In genomic region chr5:68252678-68253520, GRCh38 we compare ENCODE assay signal across 8 cellular contexts. TPM values are rescaled to one million over a fixed set of nuclear protein-coding genes. Genes with fewer than 3 reads are reported as not detected.
DNase-seq lines count a peak whose midpoint lies in the region; ATAC-seq and TF ChIP-seq lines count a peak whose summit lies in the region.

No MANE protein-coding gene starts in this region.

- no peaks in the 10 kb centered on the region for H3K9me3 ChIP-seq in neural progenitor cell (ENCODE audit: low read depth)
- no peaks in the 10 kb centered on the region for H3K9me3 ChIP-seq in uterus

- peak; percentile 84 for TF ChIP-seq CTCF in fibroblast of villous mesenchyme (IDR thresholded peaks at IDR 0.05; ENCODE audit: insufficient read depth, low read depth, low read length)
- TF ChIP-seq CTCF in neural progenitor cell (IDR thresholded peaks at IDR 0.05): peak; percentile 84
- TF ChIP-seq CTCF in uterus (IDR thresholded peaks at IDR 0.05): peak; percentile 63 to 73 (median 70)

- H3F3A ChIP-seq in neural progenitor cell (ENCODE audit: low read depth): no peaks in the 10 kb centered on the region

- H3K36me3 Mint-ChIP-seq in activated CD8-positive, alpha-beta memory T cell treated with anti-CD3 and anti-CD28 coated beads, Interleukin-2, amount 10 ng/mL, durations not matched to agents 7 days and 5 days: peaks cover 7% of the 10 kb centered on the region
- no peaks in the 10 kb centered on the region for H3K36me3 Mint-ChIP-seq in activated T-cell treated with anti-CD3 and anti-CD28 coated beads, Interleukin-2, amount 50 U/mL, for 72 hours (ENCODE audit: insufficient read depth in 2 of 2)
- H3K36me3 Mint-ChIP-seq in neural progenitor cell: peaks cover 15% of the 10 kb centered on the region

- H3K79me2 ChIP-seq in neural progenitor cell (ENCODE audit: low read depth): peaks cover 29% of the 10 kb centered on the region

- H3K4me1 Mint-ChIP-seq in activated CD8-positive, alpha-beta memory T cell treated with anti-CD3 and anti-CD28 coated beads, Interleukin-2, amount 10 ng/mL, durations not matched to agents 7 days and 5 days: peaks cover 73% of the 10 kb centered on the region
- peaks cover 89% of the 10 kb centered on the region for H3K4me1 Mint-ChIP-seq in activated T-cell treated with anti-CD3 and anti-CD28 coated beads, Interleukin-2, amount 50 U/mL, for 72 hours (ENCODE audit: low read depth)
- peaks cover 55% of the 10 kb centered on the region for H3K4me1 Mint-ChIP-seq in neural progenitor cell

- H3K27me3 Mint-ChIP-seq in activated CD8-positive, alpha-beta memory T cell treated with anti-CD3 and anti-CD28 coated beads, Interleukin-2, amount 10 ng/mL, durations not matched to agents 7 days and 5 days: no peaks in the 10 kb centered on the region
- no peaks in the 10 kb centered on the region for H3K27me3 Mint-ChIP-seq in activated T-cell treated with anti-CD3 and anti-CD28 coated beads, Interleukin-2, amount 50 U/mL, for 72 hours (ENCODE audit: low read depth)
- H3K27me3 Mint-ChIP-seq in neural progenitor cell (ENCODE audit: insufficient read depth, low read depth): no peaks in the 10 kb centered on the region

- TF ChIP-seq POLR2A in uterus (IDR thresholded peaks at IDR 0.05): no peak

- no peak overlapping the region for H2AFZ ChIP-seq in neural progenitor cell (replicated peaks)

- H3K4me3 ChIP-seq in fibroblast of villous mesenchyme (ENCODE audit: low read depth, low read length): no peak overlapping the region
- no peak overlapping the region for H3K4me3 ChIP-seq in neural progenitor cell
- peak overlapping the region; percentile 8 to 10 for H3K4me3 ChIP-seq in uterus

- H3K4me3 Mint-ChIP-seq in activated CD8-positive, alpha-beta memory T cell treated with anti-CD3 and anti-CD28 coated beads, Interleukin-2, amount 10 ng/mL, durations not matched to agents 7 days and 5 days: no peak overlapping the region
- H3K4me3 Mint-ChIP-seq in activated T-cell treated with anti-CD3 and anti-CD28 coated beads, Interleukin-2, amount 50 U/mL, for 72 hours: peak overlapping the region in 1 of 2 donors; percentile 15
- no peak overlapping the region for H3K4me3 Mint-ChIP-seq in neural progenitor cell

- H4K20me1 ChIP-seq in neural progenitor cell (ENCODE audit: low read depth): no peaks in the 10 kb centered on the region

- H3K27me3 ChIP-seq in neural progenitor cell (no peaks in the 10 kb centered on the region), uterus (no peaks in the 10 kb centered on the region)

- H3K27ac ChIP-seq in neural progenitor cell: no peak overlapping the region
- H3K27ac ChIP-seq in uterus: peak overlapping the region; percentile 79 to 82

- peak; percentile 61 for DNase-seq in activated CD8-positive, alpha-beta memory T cell treated with anti-CD3 and anti-CD28 coated beads, Interleukin-2, amount 10 ng/mL, durations not matched to agents 7 days and 5 days
- no peak for DNase-seq in activated CD8-positive, alpha-beta memory T cell treated with anti-CD3 and anti-CD28 coated beads, Interleukin-2, amount 50 U/mL, for 48 hours
- DNase-seq in NCI-H526 (lab: John Stamatoyannopoulos, UW) (peak; percentile 5 to 66), fibroblast of villous mesenchyme (ENCODE audit: low read depth) (peak; percentile 76), neural progenitor cell (ENCODE audit: low spot score) (peak; percentile 85), uterus (peak in 1 of 2 donors; percentile 73)
- peak; percentile 52 to 54 for DNase-seq in activated T-cell treated with anti-CD3 and anti-CD28 coated beads, Interleukin-2, amount 50 U/mL, for 72 hours

- no peak overlapping the region for H3K27ac Mint-ChIP-seq in activated CD8-positive, alpha-beta memory T cell treated with anti-CD3 and anti-CD28 coated beads, Interleukin-2, amount 10 ng/mL, durations not matched to agents 7 days and 5 days
- H3K27ac Mint-ChIP-seq in activated T-cell treated with anti-CD3 and anti-CD28 coated beads, Interleukin-2, amount 50 U/mL, for 72 hours: peak overlapping the region; percentile 93
- H3K27ac Mint-ChIP-seq in neural progenitor cell: no peak overlapping the region

- H3K4me2 ChIP-seq in neural progenitor cell: no peak overlapping the region

- peak; percentile 42 for ATAC-seq in activated CD8-positive, alpha-beta memory T cell treated with anti-CD3 and anti-CD28 coated beads, Interleukin-2, amount 10 ng/mL, durations not matched to agents 7 days and 5 days
- peak; percentile 59 for ATAC-seq in HG02973 (IDR thresholded peaks at IDR 0.05; ENCODE audit: unreplicated experiment)
- peak in 1 of 2 donors; percentile 32 for ATAC-seq in activated T-cell treated with anti-CD3 and anti-CD28 coated beads, Interleukin-2, amount 50 U/mL, for 72 hours (replicated peaks in 1 of 2)

- intact Hi-C loops in uterus (cut with DNase I; ENCODE audit: low total_unique reads): loop anchor here (5.0 kb wide), 1 partner anchor 36 kb away; the partner anchor contains the start of gene PIK3R1

- no peaks in the 10 kb centered on the region for H3K9me3 Mint-ChIP-seq in activated CD8-positive, alpha-beta memory T cell treated with anti-CD3 and anti-CD28 coated beads, Interleukin-2, amount 10 ng/mL, durations not matched to agents 7 days and 5 days (ENCODE audit: low read depth)
- no peaks in the 10 kb centered on the region for H3K9me3 Mint-ChIP-seq in activated T-cell treated with anti-CD3 and anti-CD28 coated beads, Interleukin-2, amount 50 U/mL, for 72 hours
- no peaks in the 10 kb centered on the region for H3K9me3 Mint-ChIP-seq in neural progenitor cell

- no peaks in the 10 kb centered on the region for H3K36me3 ChIP-seq in neural progenitor cell
- H3K36me3 ChIP-seq in uterus: no peaks in the 10 kb centered on the region

- no peak overlapping the region for H3K9ac ChIP-seq in neural progenitor cell

- CTCF ChIA-PET in activated CD8-positive, alpha-beta memory T cell treated with anti-CD3 and anti-CD28 coated beads, Interleukin-2, amount 10 ng/mL, durations not matched to agents 7 days and 5 days (lab: Charles Lee): interaction anchor here (0.6 to 3.8 kb wide), 15 partner anchors 9 to 1094 kb away, joined by 3 to 21 read pairs (median 3); partner anchors contain the start of gene PIK3R1

- peaks cover 29% of the 10 kb centered on the region for H3K4me1 ChIP-seq in neural progenitor cell
- H3K4me1 ChIP-seq in uterus: peaks cover 12 to 44% of the 10 kb centered on the region in 2 donors

RNA-seq across cellular contexts. Expression of gene PIK3R1, which starts 37.3 kb away (rescaled TPM):
- 10 to 100 TPM; 78.4 to 84.7 TPM for total RNA-seq in activated CD8-positive, alpha-beta memory T cell treated with anti-CD3 and anti-CD28 coated beads, Interleukin-2, amount 10 ng/mL, durations not matched to agents 7 days and 5 days
- 10 to 100 TPM; 46.5 to 74.2 TPM for total RNA-seq in activated T-cell treated with anti-CD3 and anti-CD28 coated beads, Interleukin-2, amount 50 U/mL, for 72 hours
- total RNA-seq in fibroblast of villous mesenchyme: 34.5 and 73.8 TPM in 2 replicates
- 19.7 and 24.2 TPM in 2 replicates for total RNA-seq in neural progenitor cell (ENCODE audit: low replicate concordance)
- total RNA-seq in uterus: 100 to 1,000 TPM; 101 to 358 (median 190) TPM

Comparison
In these comparisons a context has a peak if more than half of its experiments do, and no peak if none do; other contexts are left out.
1. H3K4me3 ChIP-seq: peak in uterus (2 of 2); none in fibroblast of villous mesenchyme (single experiment) and neural progenitor cell (single experiment).
2. Peak in every context shown above with its lines, with median percentiles within 50 percentile points of each other: CTCF ChIP-seq.